ENCODE assay signal across 1 cellular context in genomic region chr7:73612598-73613269, GRCh38.
TF ChIP-seq lines count a peak whose summit lies in the region.

No MANE protein-coding gene starts in this region.

TF ChIP-seq in K562, 482 proteins besides CTCF, POLR2A, EP300 and RAD21 (continued from another document):
- TF ChIP-seq RERE (CRISPR knock-in tag; IDR thresholded peaks at IDR 0.05; ENCODE audit: borderline replicate concordance) (no peak), MCM3 (IDR thresholded peaks at IDR 0.05) (no peak), HDAC1 (IDR thresholded peaks at IDR 0.05) (peak in 1 of 2 experiments; percentile 92; a peak in 2 of 4 replicates), EP400 (IDR thresholded peaks at IDR 0.05) (peak; percentile 68), ETV5 (CRISPR knock-in tag; IDR thresholded peaks at IDR 0.05; ENCODE audit: low read depth) (peak; percentile 78)
TF ChIP-seq in K562: peak in this region for 145.
